In the genomic region with DNA sequence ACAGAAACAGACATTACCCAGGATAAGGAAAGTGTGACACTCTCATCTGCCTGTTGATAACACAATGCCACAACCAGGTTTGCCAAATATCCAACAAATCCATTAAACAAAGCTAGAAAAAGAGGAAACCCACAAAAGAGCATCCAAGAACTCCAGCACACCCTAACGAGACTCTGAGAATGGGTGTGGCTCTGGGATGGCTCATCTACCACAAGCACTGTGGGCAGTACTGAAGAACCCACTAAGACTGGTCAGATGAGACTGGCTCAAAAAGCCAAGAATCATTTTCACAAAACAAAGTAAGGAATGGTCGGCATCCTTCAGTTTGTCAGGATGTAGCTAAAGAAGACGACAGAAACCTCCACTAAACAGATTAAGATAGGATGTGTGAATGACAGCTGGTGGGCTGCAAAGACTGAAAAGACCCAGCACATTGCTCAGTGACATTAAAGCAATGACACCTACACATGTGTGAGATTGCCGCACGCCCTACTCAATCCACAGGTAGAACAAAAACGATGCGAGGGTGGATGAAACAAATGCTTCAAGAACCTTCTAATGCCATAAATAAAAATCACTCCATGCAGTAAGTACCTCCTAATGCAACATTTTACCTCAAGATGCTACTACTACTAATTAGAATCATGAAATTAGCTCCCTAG, we compare ENCODE assay signal across 11 cellular contexts. TPM values are rescaled to one million over a fixed set of nuclear protein-coding genes. Genes with fewer than 3 reads are reported as not detected.
A peak's percentile ranks its signal among the peaks of the same experiment; 100 is the strongest.
DNase-seq lines count a peak whose midpoint lies in the region; ATAC-seq and TF ChIP-seq lines count a peak whose summit lies in the region.
"Had no signal": no experiment of that assay in that cellular context is flagged by ENCODE, and none has a peak within 500 bp of the region (broad histone marks: within the 10 kb centered on the region; RNA-seq: fewer than 3 reads in every experiment).

No MANE protein-coding gene starts in this region.

- peak overlapping the region in 1 of 2 donors; percentile 44 for H3K9ac ChIP-seq in colonic mucosa (ENCODE audit: low read depth in 2 of 2, low read length in 2 of 2)
- H3K9ac ChIP-seq in H9 (ENCODE audit: extremely low read depth, insufficient read length, low read length) = no peak overlapping the region

- CTCF ChIA-PET in activated naive CD4-positive, alpha-beta T cell treated with anti-CD3 and anti-CD28 coated beads for 36 hours (lab: Charles Lee) = interaction anchor here (1.4 kb wide), 1 partner anchor 73 kb away, joined by 6 read pairs; no protein-coding TSS in a partner anchor

- no peak overlapping the region for H3K23ac ChIP-seq in H9 (ENCODE audit: insufficient read length, low read depth, low read length)

- no peak overlapping the region for H2BK20ac ChIP-seq in H9 (ENCODE audit: low read depth, low read length, poor library complexity, severe bottlenecking)

- H3K23me2 ChIP-seq in H9 (ENCODE audit: insufficient read length, low read depth, low read length, poor library complexity, severe bottlenecking) = no peaks in the 10 kb centered on the region

- H3K18ac ChIP-seq in H9 (ENCODE audit: insufficient read length, low read depth, low read length) = no peak overlapping the region

- no peak overlapping the region for H3K4me3 ChIP-seq in colonic mucosa
- H3K4me3 ChIP-seq: tibial nerve had no signal

- intact Hi-C loops in activated naive CD4-positive, alpha-beta T cell treated with anti-CD3 and anti-CD28 coated beads for 36 hours (cut with micrococcal nuclease) = no loop called here
- intact Hi-C loops in colonic mucosa (cut with DNase I) = no loop called here

- H3K9me3 ChIP-seq in colonic mucosa (no peaks in the 10 kb centered on the region), H9 (ENCODE audit: control insufficient read depth, low read depth, low read length) (no peaks in the 10 kb centered on the region)
- H3K9me3 ChIP-seq: tibial nerve had no signal

- H3K4ac ChIP-seq in H9 (ENCODE audit: low read depth, low read length) = no peak overlapping the region

- no peaks in the 10 kb centered on the region for H3K27me3 Mint-ChIP-seq in activated naive CD4-positive, alpha-beta T cell treated with anti-CD3 and anti-CD28 coated beads for 36 hours (ENCODE audit: low read depth)
- H3K27me3 Mint-ChIP-seq in stimulated activated naive CD8-positive, alpha-beta T cell treated with anti-CD3 and anti-CD28 coated beads, Interleukin-15, amount 100 ng/mL, for 72 hours = no peaks in the 10 kb centered on the region
- no peaks in the 10 kb centered on the region for H3K27me3 Mint-ChIP-seq in H9 (ENCODE audit: low read depth)

- no peak overlapping the region for H4K91ac ChIP-seq in H9 (ENCODE audit: insufficient read length, low read depth, low read length)

- H4K8ac ChIP-seq in H9 (replicated peaks; ENCODE audit: insufficient read length, low read depth, low read length) = no peak overlapping the region

- H3K36me3 Mint-ChIP-seq in activated naive CD4-positive, alpha-beta T cell treated with anti-CD3 and anti-CD28 coated beads for 36 hours (ENCODE audit: low read depth) = peaks cover 3% of the 10 kb centered on the region
- H3K36me3 Mint-ChIP-seq in H9 (ENCODE audit: insufficient read depth in 1 of 3, low read depth in 3 of 3) = no peaks in the 10 kb centered on the region

- H3T11ph ChIP-seq in H9 (ENCODE audit: low read length) = no peak overlapping the region

- H3K9me3 Mint-ChIP-seq in activated naive CD4-positive, alpha-beta T cell treated with anti-CD3 and anti-CD28 coated beads for 36 hours = no peaks in the 10 kb centered on the region
- H3K9me3 Mint-ChIP-seq in stimulated activated naive CD8-positive, alpha-beta T cell treated with anti-CD3 and anti-CD28 coated beads, Interleukin-15, amount 100 ng/mL, for 72 hours = no peaks in the 10 kb centered on the region
- no peaks in the 10 kb centered on the region for H3K9me3 Mint-ChIP-seq in H9
- H3K9me3 Mint-ChIP-seq: T-helper 1 cell treated with Interleukin-12 subunit alpha and Interleukin-12 subunit beta and Interleukin-4 antibody, amounts not matched to agents 30 μg/mL and 1 μg/mL, for 36 hours had no signal

- ATAC-seq in stimulated activated naive CD8-positive, alpha-beta T cell treated with anti-CD3 and anti-CD28 coated beads, Interleukin-15, amount 100 ng/mL, for 72 hours = peak; percentile 81

- H3K4me1 Mint-ChIP-seq in activated naive CD4-positive, alpha-beta T cell treated with anti-CD3 and anti-CD28 coated beads for 36 hours (ENCODE audit: low read depth) = peaks cover 85% of the 10 kb centered on the region
- H3K4me1 Mint-ChIP-seq in stimulated activated naive CD8-positive, alpha-beta T cell treated with anti-CD3 and anti-CD28 coated beads, Interleukin-15, amount 100 ng/mL, for 72 hours = peaks cover 88% of the 10 kb centered on the region
- H3K4me1 Mint-ChIP-seq in H9 = peaks cover 9 to 11% of the 10 kb centered on the region in 2 experiments; a peak in 3 of 4 replicates

- no peak overlapping the region for H3K56ac ChIP-seq in H9 (ENCODE audit: insufficient read length, low read depth, low read length)

- no peak overlapping the region for H3K4me2 ChIP-seq in H9 (ENCODE audit: insufficient read depth, insufficient read length, low read length)

- peak overlapping the region; percentile 28 for H3K4me3 Mint-ChIP-seq in activated naive CD4-positive, alpha-beta T cell treated with anti-CD3 and anti-CD28 coated beads for 36 hours
- H3K4me3 Mint-ChIP-seq in stimulated activated naive CD8-positive, alpha-beta T cell treated with anti-CD3 and anti-CD28 coated beads, Interleukin-15, amount 100 ng/mL, for 72 hours = peak overlapping the region; percentile 77 to 80
- no peak overlapping the region for H3K4me3 Mint-ChIP-seq in H9
- H3K4me3 Mint-ChIP-seq: T-helper 1 cell treated with Interleukin-12 subunit alpha and Interleukin-12 subunit beta and Interleukin-4 antibody, amounts not matched to agents 30 μg/mL and 1 μg/mL, for 36 hours had no signal

- WGBS in H9 (ENCODE audit: extremely low coverage, insufficient read length, low lambda C conversion rate) = no CpG with 5 or more reads among the region's 7 CpGs

- H2AK5ac ChIP-seq in H9 (ENCODE audit: insufficient read length, low read length) = no peak overlapping the region

- no peak overlapping the region for H2BK15ac ChIP-seq in H9 (ENCODE audit: low read depth, low read length)

- H3K79me1 ChIP-seq in H9 (ENCODE audit: insufficient read depth, low read depth, low read length, poor library complexity, severe bottlenecking) = no peaks in the 10 kb centered on the region

- no peak overlapping the region for H2BK12ac ChIP-seq in H9 (ENCODE audit: insufficient read length, low read depth, low read length)

- no peak overlapping the region for H3K14ac ChIP-seq in H9 (ENCODE audit: insufficient read depth, low read length)

- H3K27ac Mint-ChIP-seq in activated naive CD4-positive, alpha-beta T cell treated with anti-CD3 and anti-CD28 coated beads for 36 hours = peak overlapping the region; percentile 78
- H3K27ac Mint-ChIP-seq in stimulated activated naive CD8-positive, alpha-beta T cell treated with anti-CD3 and anti-CD28 coated beads, Interleukin-15, amount 100 ng/mL, for 72 hours = peak overlapping the region; percentile 84 to 88
- no peak overlapping the region for H3K27ac Mint-ChIP-seq in H9
- H3K27ac Mint-ChIP-seq: T-helper 1 cell treated with Interleukin-12 subunit alpha and Interleukin-12 subunit beta and Interleukin-4 antibody, amounts not matched to agents 30 μg/mL and 1 μg/mL, for 36 hours had no signal

- no peak overlapping the region for H4K5ac ChIP-seq in H9 (ENCODE audit: insufficient read length, low read depth, low read length)

- no peak overlapping the region for H2BK120ac ChIP-seq in H9 (ENCODE audit: low read depth, low read length, poor library complexity, severe bottlenecking)

- no peaks in the 10 kb centered on the region for H3K27me3 ChIP-seq in colonic mucosa
- H3K27me3 ChIP-seq in H9 (ENCODE audit: insufficient read depth, low read length) = no peaks in the 10 kb centered on the region
- H3K27me3 ChIP-seq: tibial nerve had no signal

- H3K27ac ChIP-seq in colonic mucosa (peak overlapping the region; percentile 67), H9 (ENCODE audit: insufficient read length, low read depth, low read length) (no peak overlapping the region), substantia nigra (ENCODE audit: low read depth, low read length, poor library complexity, severe bottlenecking) (no peak overlapping the region)

- no peaks in the 10 kb centered on the region for H3K79me2 ChIP-seq in H9 (ENCODE audit: insufficient read depth, low read length)

- H3K36me3 ChIP-seq in colonic mucosa = no peaks in the 10 kb centered on the region
- H3K36me3 ChIP-seq: tibial nerve had no signal

- DNase-seq in activated naive CD4-positive, alpha-beta T cell treated with anti-CD3 and anti-CD28 coated beads for 36 hours = peak; percentile 21
- no peak for DNase-seq in activated naive CD4-positive, alpha-beta T cell (lab: John Stamatoyannopoulos, UW)
- DNase-seq in LoVo (ENCODE audit: low spot score) (peak; percentile 56), colonic mucosa (no peak), H9 (no peak), NCI-H69 (lab: John Stamatoyannopoulos, UW) (no peak), substantia nigra (lab: John Stamatoyannopoulos, UW) (no peak)
- DNase-seq in stimulated activated naive CD8-positive, alpha-beta T cell treated with anti-CD3 and anti-CD28 coated beads, Interleukin-15, amount 100 ng/mL, for 72 hours = peak in 1 of 2 donors; percentile 30
- DNase-seq: GF-D8 had no signal

- H3K4me1 ChIP-seq in colonic mucosa = peaks cover 11% of the 10 kb centered on the region
- H3K4me1 ChIP-seq in H9 (ENCODE audit: insufficient read depth, low read length) = no peaks in the 10 kb centered on the region; the same call in 1 of the 2 replicates

- H4K20me1 ChIP-seq in H9 (ENCODE audit: control insufficient read depth, insufficient read depth, insufficient read length) = no peaks in the 10 kb centered on the region

- H2BK5ac ChIP-seq in H9 (ENCODE audit: insufficient read length, low read length) = no peak overlapping the region

- no peak for TF ChIP-seq CTCF in colonic mucosa (IDR thresholded peaks at IDR 0.05)
- no peak for TF ChIP-seq CTCF in H9 (conservative IDR thresholded peaks at IDR 0.05)

- H2AFZ ChIP-seq in H9 (ENCODE audit: low read length) = no peak overlapping the region

RNA-seq across cellular contexts. Expression of a gene that starts 14.6 kb away (rescaled TPM):
- 10 to 100 TPM; 27.6 to 32.0 TPM for total RNA-seq in activated naive CD4-positive, alpha-beta T cell treated with anti-CD3 and anti-CD28 coated beads for 36 hours
- total RNA-seq in colonic mucosa (10 to 100 TPM; 19.1 to 34.0 TPM), H9 (2021) (5.1 and 5.7 TPM in 2 replicates)

Comparison
In these comparisons a context has a peak if more than half of its experiments do, and no peak if none do; other contexts are left out.
1. DNase-seq: peak in activated naive CD4-positive, alpha-beta T cell treated with anti-CD3 and anti-CD28 coated beads for 36 hours (single experiment) and LoVo (single experiment); none in activated naive CD4-positive, alpha-beta T cell (0 of 4), colonic mucosa (single experiment), H9 (single experiment), NCI-H69 (single experiment) and substantia nigra (0 of 49).
2. H3K27ac Mint-ChIP-seq: peak in activated naive CD4-positive, alpha-beta T cell treated with anti-CD3 and anti-CD28 coated beads for 36 hours (single experiment) and stimulated activated naive CD8-positive, alpha-beta T cell treated with anti-CD3 and anti-CD28 coated beads, Interleukin-15, amount 100 ng/mL, for 72 hours (2 of 2); none in H9 (0 of 3).
3. H3K4me3 Mint-ChIP-seq: peak in activated naive CD4-positive, alpha-beta T cell treated with anti-CD3 and anti-CD28 coated beads for 36 hours (single experiment) and stimulated activated naive CD8-positive, alpha-beta T cell treated with anti-CD3 and anti-CD28 coated beads, Interleukin-15, amount 100 ng/mL, for 72 hours (2 of 2); none in H9 (0 of 2).